17 cellular contexts compared by ENCODE assay signal in the genomic region with DNA sequence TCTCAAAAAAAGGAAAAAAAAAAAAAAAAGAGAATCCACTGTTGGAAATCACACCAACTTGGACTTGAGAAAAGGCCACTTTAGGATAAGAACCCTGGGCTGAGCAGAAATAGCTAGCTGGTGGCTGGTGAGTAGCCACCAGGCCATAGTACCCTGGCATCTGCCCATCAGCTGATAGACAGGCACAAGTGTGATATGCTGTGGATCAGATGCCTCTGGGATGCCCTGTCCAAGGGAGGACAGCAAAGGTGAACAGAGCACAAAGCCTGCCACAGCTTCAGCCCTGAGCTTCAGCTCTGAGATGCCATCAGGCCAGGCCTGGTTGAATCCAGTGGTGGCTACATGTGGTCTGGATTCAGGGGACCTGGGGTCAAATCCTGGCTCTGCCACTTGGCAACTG. TPM values are rescaled to one million over a fixed set of nuclear protein-coding genes. Genes with fewer than 3 reads are reported as not detected.
DNase-seq lines count a peak whose midpoint lies in the region; ATAC-seq and TF ChIP-seq lines count a peak whose summit lies in the region.
"Had no signal": no experiment of that assay in that cellular context is flagged by ENCODE, and none has a peak within 500 bp of the region (broad histone marks: within the 10 kb centered on the region; RNA-seq: fewer than 3 reads in every experiment).

No MANE protein-coding gene starts in this region.

- ATAC-seq in Right ventricle myocardium superior (ENCODE audit: poor library complexity) (peak; percentile 80), gastrocnemius medialis (peak; percentile 92 to 93), HG03469 (IDR thresholded peaks at IDR 0.05; ENCODE audit: unreplicated experiment) (no peak), HG03354 (IDR thresholded peaks at IDR 0.05; ENCODE audit: poor library complexity, severe bottlenecking, unreplicated experiment) (no peak), HG03520 (IDR thresholded peaks at IDR 0.05; ENCODE audit: unreplicated experiment) (no peak)
- ATAC-seq: HepG2 had no signal

- H3K9ac ChIP-seq in NT2/D1 (ENCODE audit: insufficient read length, low read depth), result peak overlapping the region; percentile 10

- DNase-seq in NT2/D1 (ENCODE audit: low read depth, low spot score) (no peak), Right ventricle myocardium superior (no peak), right atrium auricular region (ENCODE audit: low spot score) (no peak), gastrocnemius medialis (peak; percentile 88 to 94), DMS79 (lab: John Stamatoyannopoulos, UW) (no peak)
- DNase-seq: BE2C; CD4-positive, alpha-beta memory T cell; DMS79 treated with DMSO at 0.1 percent for 48 hours; EL; GOT3; HCEC 1CT had no signal

- in situ Hi-C loops in gastrocnemius medialis (cut with MboI; ENCODE audit: low sequenced_read_pairs in 4 of 4), result loop anchor here in 1 of 4 donors (10.0 kb wide), 1 partner anchor 46 kb away; a partner anchor contains a TSS

- H3K4me3 ChIP-seq in NT2/D1 (ENCODE audit: insufficient read length, low read depth) (no peak overlapping the region), right atrium auricular region (no peak overlapping the region), gastrocnemius medialis (no peak overlapping the region)

- H3K36me3 ChIP-seq in NT2/D1 (ENCODE audit: insufficient read depth, insufficient read length, low read length), result peaks cover 4% of the 10 kb centered on the region
- H3K36me3 ChIP-seq in right atrium auricular region, result peaks cover 36% of the 10 kb centered on the region
- peaks cover 0 to 28% of the 10 kb centered on the region in 2 donors for H3K36me3 ChIP-seq in gastrocnemius medialis

- H3K27ac ChIP-seq in right atrium auricular region, result peak overlapping the region; percentile 54 to 69
- peak overlapping the region; percentile 85 to 96 (median 88) for H3K27ac ChIP-seq in gastrocnemius medialis
- H3K27ac ChIP-seq: C4-2B had no signal

- H3K9me3 ChIP-seq in NT2/D1 (ENCODE audit: insufficient read depth, low read length), result no peaks in the 10 kb centered on the region
- H3K9me3 ChIP-seq in right atrium auricular region, result no peaks in the 10 kb centered on the region
- H3K9me3 ChIP-seq in gastrocnemius medialis, result no peaks in the 10 kb centered on the region
- H3K9me3 ChIP-seq: BE2C had no signal

- H3K27me3 ChIP-seq in NT2/D1 (ENCODE audit: insufficient read depth, insufficient read length) (no peaks in the 10 kb centered on the region), right atrium auricular region (no peaks in the 10 kb centered on the region), gastrocnemius medialis (no peaks in the 10 kb centered on the region)
- H3K27me3 ChIP-seq: BE2C had no signal

- no peak for TF ChIP-seq CTCF in right atrium auricular region (IDR thresholded peaks at IDR 0.05)
- TF ChIP-seq CTCF in gastrocnemius medialis (IDR thresholded peaks at IDR 0.05 in 4 of 5, conservative IDR thresholded peaks at IDR 0.05 in 1 of 5), result no peak

- intact Hi-C loops in Right ventricle myocardium superior (cut with DNase I) (no loop called here), gastrocnemius medialis (cut with DNase I; ENCODE audit: low total_unique reads) (loop anchor here (2.0 to 10.0 kb wide), 3 partner anchors 60 to 716 kb away; a partner anchor contains a TSS)

- no peaks in the 10 kb centered on the region for H3K4me1 ChIP-seq in NT2/D1 (ENCODE audit: insufficient read depth, insufficient read length)
- peaks cover 0 to 32% of the 10 kb centered on the region in 2 donors for H3K4me1 ChIP-seq in right atrium auricular region
- H3K4me1 ChIP-seq in gastrocnemius medialis, result peaks cover 50 to 68% of the 10 kb centered on the region in 2 donors

- no peak for TF ChIP-seq POLR2A in gastrocnemius medialis (IDR thresholded peaks at IDR 0.05)

RNA-seq across cellular contexts. Expression of a gene that starts 8.7 kb away (rescaled TPM):
- total RNA-seq in Right ventricle myocardium superior, result 96.2 TPM
- 100 to 1,000 TPM in 1 of 2 donors, 10 to 100 TPM in 1; 91.5 to 170 TPM for total RNA-seq in right atrium auricular region
- total RNA-seq in gastrocnemius medialis, result 100 to 1,000 TPM; 208 to 327 (median 285) TPM

RNA-seq across cellular contexts. Expression of a gene that starts 9.1 kb away (rescaled TPM):
- total RNA-seq in Right ventricle myocardium superior, result 14.5 TPM
- total RNA-seq in right atrium auricular region, result 10 to 100 TPM; 13.3 to 29.2 TPM
- total RNA-seq in gastrocnemius medialis, result 10 to 100 TPM; 32.2 to 63.8 (median 53.6) TPM

RNA-seq across cellular contexts. Expression of a gene that starts 12.6 kb away (rescaled TPM):
- 6.3 TPM for total RNA-seq in Right ventricle myocardium superior
- total RNA-seq in right atrium auricular region, result 1 to 10 TPM; 3.3 to 5.5 TPM
- 1 to 10 TPM in 3 of 4 donors, under 1 TPM in 1; 0.95 to 3.3 (median 2.9) TPM for total RNA-seq in gastrocnemius medialis

RNA-seq across cellular contexts. Expression of a gene that starts 21.3 kb away (rescaled TPM):
- not detected for total RNA-seq in Right ventricle myocardium superior
- total RNA-seq in right atrium auricular region, result not detected
- total RNA-seq in gastrocnemius medialis, result under 1 TPM in 1 of 4 donors, not detected in 3; 0.46 TPM
- total RNA-seq: HepG2, HT1080 had no signal

RNA-seq across cellular contexts. Expression of a gene that starts 39.9 kb away (rescaled TPM):
- total RNA-seq in Right ventricle myocardium superior (14.5 TPM), right atrium auricular region (10 to 100 TPM; 13.7 to 24.3 TPM), gastrocnemius medialis (10 to 100 TPM; 12.1 to 30.0 (median 27.8) TPM)

Comparison
In these comparisons a context has a peak if more than half of its experiments do, and no peak if none do; other contexts are left out.
1. DNase-seq: peak in gastrocnemius medialis (2 of 2); none in NT2/D1 (single experiment), Right ventricle myocardium superior (single experiment), right atrium auricular region (single experiment) and DMS79 (single experiment).
2. ATAC-seq: peak in Right ventricle myocardium superior (single experiment) and gastrocnemius medialis (2 of 2); none in HG03469 (single experiment), HG03354 (single experiment) and HG03520 (single experiment).